Comparison of ENCODE assay signal across 1 cellular context in the genomic region with DNA sequence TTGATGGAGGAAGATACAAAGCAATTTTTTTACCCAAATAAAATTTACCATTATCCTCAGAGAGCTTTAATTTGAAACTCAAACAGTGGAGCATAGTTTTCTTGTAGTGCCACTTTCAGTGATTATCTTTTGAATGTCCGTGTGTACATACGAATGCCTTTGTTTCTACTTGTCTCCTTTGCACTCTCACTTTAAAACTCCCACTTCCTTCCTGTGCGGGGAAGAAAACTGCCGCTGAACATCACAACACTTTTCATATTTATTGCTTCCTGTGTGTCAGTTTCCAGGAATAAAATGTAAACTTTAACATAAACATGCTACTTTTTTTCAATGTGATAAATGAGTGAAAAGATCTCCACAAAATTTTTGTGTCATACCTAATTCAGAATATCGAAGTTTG.
TF ChIP-seq lines count a peak whose summit lies in the region.

No MANE protein-coding gene starts in this region.

TF ChIP-seq in K562, 482 proteins besides CTCF, POLR2A, EP300 and RAD21 (continued from another document):
- TF ChIP-seq, protein P1, sequence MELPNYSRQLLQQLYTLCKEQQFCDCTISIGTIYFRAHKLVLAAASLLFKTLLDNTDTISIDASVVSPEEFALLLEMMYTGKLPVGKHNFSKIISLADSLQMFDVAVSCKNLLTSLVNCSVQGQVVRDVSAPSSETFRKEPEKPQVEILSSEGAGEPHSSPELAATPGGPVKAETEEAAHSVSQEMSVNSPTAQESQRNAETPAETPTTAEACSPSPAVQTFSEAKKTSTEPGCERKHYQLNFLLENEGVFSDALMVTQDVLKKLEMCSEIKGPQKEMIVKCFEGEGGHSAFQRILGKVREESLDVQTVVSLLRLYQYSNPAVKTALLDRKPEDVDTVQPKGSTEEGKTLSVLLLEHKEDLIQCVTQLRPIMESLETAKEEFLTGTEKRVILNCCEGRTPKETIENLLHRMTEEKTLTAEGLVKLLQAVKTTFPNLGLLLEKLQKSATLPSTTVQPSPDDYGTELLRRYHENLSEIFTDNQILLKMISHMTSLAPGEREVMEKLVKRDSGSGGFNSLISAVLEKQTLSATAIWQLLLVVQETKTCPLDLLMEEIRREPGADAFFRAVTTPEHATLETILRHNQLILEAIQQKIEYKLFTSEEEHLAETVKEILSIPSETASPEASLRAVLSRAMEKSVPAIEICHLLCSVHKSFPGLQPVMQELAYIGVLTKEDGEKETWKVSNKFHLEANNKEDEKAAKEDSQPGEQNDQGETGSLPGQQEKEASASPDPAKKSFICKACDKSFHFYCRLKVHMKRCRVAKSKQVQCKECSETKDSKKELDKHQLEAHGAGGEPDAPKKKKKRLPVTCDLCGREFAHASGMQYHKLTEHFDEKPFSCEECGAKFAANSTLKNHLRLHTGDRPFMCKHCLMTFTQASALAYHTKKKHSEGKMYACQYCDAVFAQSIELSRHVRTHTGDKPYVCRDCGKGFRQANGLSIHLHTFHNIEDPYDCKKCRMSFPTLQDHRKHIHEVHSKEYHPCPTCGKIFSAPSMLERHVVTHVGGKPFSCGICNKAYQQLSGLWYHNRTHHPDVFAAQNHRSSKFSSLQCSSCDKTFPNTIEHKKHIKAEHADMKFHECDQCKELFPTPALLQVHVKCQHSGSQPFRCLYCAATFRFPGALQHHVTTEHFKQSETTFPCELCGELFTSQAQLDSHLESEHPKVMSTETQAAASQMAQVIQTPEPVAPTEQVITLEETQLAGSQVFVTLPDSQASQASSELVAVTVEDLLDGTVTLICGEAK (IDR thresholded peaks at IDR 0.05), result peak; percentile 38; the same call in 1 of the 2 replicates
- TF ChIP-seq, protein P1 (CRISPR knock-in tag; IDR thresholded peaks at IDR 0.05), result no peak
- no peak for TF ChIP-seq PTBP1 (IDR thresholded peaks at IDR 0.05; ENCODE audit: low read depth, low read length)
- peak in 1 of 2 experiments; percentile 30; a peak in 1 of 4 replicates for TF ChIP-seq FOXA3 (CRISPR knock-in tag; conservative IDR thresholded peaks at IDR 0.05 in 1 of 2, IDR thresholded peaks at IDR 0.05 in 1 of 2)
- TF ChIP-seq ZNF764 (CRISPR knock-in tag; IDR thresholded peaks at IDR 0.05; ENCODE audit: low read depth), result no peak
- TF ChIP-seq SRSF9 (IDR thresholded peaks at IDR 0.05; ENCODE audit: borderline replicate concordance, low read depth, low read length), result no peak
- no peak for TF ChIP-seq TCF7 (IDR thresholded peaks at IDR 0.05; ENCODE audit: borderline replicate concordance)
- TF ChIP-seq RBBP5 (IDR thresholded peaks at IDR 0.05; ENCODE audit: borderline replicate concordance, insufficient read depth, low read length, poor library complexity, severe bottlenecking), result no peak
- TF ChIP-seq GABPB2 (CRISPR knock-in tag; conservative IDR thresholded peaks at IDR 0.05), result no peak
- no peak for TF ChIP-seq CBX3 (IDR thresholded peaks at IDR 0.05; ENCODE audit: borderline replicate concordance in 1 of 2, low read length in 2 of 2)
- TF ChIP-seq GABPB1 (CRISPR knock-in tag; IDR thresholded peaks at IDR 0.05), result peak; percentile 60; the same call in 1 of the 2 replicates
- no peak for TF ChIP-seq NFXL1 (CRISPR knock-in tag; IDR thresholded peaks at IDR 0.05)
- TF ChIP-seq ZNF311 (CRISPR knock-in tag; IDR thresholded peaks at IDR 0.05), result no peak
- peak; percentile 43; the same call in 1 of the 2 replicates for TF ChIP-seq MYBL2 (IDR thresholded peaks at IDR 0.05; ENCODE audit: low read depth)
- TF ChIP-seq MYBL2 (CRISPR knock-in tag; IDR thresholded peaks at IDR 0.05; ENCODE audit: borderline replicate concordance), result 0 out of 2 replicates have a peak, but pooled peaks have one; percentile 49
- TF ChIP-seq, protein P2, sequence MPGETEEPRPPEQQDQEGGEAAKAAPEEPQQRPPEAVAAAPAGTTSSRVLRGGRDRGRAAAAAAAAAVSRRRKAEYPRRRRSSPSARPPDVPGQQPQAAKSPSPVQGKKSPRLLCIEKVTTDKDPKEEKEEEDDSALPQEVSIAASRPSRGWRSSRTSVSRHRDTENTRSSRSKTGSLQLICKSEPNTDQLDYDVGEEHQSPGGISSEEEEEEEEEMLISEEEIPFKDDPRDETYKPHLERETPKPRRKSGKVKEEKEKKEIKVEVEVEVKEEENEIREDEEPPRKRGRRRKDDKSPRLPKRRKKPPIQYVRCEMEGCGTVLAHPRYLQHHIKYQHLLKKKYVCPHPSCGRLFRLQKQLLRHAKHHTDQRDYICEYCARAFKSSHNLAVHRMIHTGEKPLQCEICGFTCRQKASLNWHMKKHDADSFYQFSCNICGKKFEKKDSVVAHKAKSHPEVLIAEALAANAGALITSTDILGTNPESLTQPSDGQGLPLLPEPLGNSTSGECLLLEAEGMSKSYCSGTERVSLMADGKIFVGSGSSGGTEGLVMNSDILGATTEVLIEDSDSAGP (CRISPR knock-in tag; IDR thresholded peaks at IDR 0.05), result peak; percentile 14; the same call in 1 of the 2 replicates
- TF ChIP-seq TCF3 (CRISPR knock-in tag; IDR thresholded peaks at IDR 0.05), result no peak
- no peak for TF ChIP-seq ZNF354B (CRISPR knock-in tag; IDR thresholded peaks at IDR 0.05)
- TF ChIP-seq, protein P3, sequence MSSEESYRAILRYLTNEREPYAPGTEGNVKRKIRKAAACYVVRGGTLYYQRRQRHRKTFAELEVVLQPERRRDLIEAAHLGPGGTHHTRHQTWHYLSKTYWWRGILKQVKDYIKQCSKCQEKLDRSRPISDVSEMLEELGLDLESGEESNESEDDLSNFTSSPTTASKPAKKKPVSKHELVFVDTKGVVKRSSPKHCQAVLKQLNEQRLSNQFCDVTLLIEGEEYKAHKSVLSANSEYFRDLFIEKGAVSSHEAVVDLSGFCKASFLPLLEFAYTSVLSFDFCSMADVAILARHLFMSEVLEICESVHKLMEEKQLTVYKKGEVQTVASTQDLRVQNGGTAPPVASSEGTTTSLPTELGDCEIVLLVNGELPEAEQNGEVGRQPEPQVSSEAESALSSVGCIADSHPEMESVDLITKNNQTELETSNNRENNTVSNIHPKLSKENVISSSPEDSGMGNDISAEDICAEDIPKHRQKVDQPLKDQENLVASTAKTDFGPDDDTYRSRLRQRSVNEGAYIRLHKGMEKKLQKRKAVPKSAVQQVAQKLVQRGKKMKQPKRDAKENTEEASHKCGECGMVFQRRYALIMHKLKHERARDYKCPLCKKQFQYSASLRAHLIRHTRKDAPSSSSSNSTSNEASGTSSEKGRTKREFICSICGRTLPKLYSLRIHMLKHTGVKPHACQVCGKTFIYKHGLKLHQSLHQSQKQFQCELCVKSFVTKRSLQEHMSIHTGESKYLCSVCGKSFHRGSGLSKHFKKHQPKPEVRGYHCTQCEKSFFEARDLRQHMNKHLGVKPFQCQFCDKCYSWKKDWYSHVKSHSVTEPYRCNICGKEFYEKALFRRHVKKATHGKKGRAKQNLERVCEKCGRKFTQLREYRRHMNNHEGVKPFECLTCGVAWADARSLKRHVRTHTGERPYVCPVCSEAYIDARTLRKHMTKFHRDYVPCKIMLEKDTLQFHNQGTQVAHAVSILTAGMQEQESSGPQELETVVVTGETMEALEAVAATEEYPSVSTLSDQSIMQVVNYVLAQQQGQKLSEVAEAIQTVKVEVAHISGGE (CRISPR knock-in tag; IDR thresholded peaks at IDR 0.05), result 0 out of 6 replicates have a peak, but pooled peaks of 1 of the 3 experiments have one; percentile 45
- TF ChIP-seq, protein P4, sequence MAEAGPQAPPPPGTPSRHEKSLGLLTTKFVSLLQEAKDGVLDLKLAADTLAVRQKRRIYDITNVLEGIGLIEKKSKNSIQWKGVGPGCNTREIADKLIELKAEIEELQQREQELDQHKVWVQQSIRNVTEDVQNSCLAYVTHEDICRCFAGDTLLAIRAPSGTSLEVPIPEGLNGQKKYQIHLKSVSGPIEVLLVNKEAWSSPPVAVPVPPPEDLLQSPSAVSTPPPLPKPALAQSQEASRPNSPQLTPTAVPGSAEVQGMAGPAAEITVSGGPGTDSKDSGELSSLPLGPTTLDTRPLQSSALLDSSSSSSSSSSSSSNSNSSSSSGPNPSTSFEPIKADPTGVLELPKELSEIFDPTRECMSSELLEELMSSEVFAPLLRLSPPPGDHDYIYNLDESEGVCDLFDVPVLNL (CRISPR knock-in tag; IDR thresholded peaks at IDR 0.05; ENCODE audit: low read depth), result no peak
- no peak for TF ChIP-seq RBM14 (IDR thresholded peaks at IDR 0.05; ENCODE audit: borderline replicate concordance, insufficient read depth, low read depth, low read length)
- TF ChIP-seq, protein P5, sequence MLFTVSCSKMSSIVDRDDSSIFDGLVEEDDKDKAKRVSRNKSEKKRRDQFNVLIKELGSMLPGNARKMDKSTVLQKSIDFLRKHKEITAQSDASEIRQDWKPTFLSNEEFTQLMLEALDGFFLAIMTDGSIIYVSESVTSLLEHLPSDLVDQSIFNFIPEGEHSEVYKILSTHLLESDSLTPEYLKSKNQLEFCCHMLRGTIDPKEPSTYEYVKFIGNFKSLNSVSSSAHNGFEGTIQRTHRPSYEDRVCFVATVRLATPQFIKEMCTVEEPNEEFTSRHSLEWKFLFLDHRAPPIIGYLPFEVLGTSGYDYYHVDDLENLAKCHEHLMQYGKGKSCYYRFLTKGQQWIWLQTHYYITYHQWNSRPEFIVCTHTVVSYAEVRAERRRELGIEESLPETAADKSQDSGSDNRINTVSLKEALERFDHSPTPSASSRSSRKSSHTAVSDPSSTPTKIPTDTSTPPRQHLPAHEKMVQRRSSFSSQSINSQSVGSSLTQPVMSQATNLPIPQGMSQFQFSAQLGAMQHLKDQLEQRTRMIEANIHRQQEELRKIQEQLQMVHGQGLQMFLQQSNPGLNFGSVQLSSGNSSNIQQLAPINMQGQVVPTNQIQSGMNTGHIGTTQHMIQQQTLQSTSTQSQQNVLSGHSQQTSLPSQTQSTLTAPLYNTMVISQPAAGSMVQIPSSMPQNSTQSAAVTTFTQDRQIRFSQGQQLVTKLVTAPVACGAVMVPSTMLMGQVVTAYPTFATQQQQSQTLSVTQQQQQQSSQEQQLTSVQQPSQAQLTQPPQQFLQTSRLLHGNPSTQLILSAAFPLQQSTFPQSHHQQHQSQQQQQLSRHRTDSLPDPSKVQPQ (CRISPR knock-in tag; IDR thresholded peaks at IDR 0.05; ENCODE audit: borderline replicate concordance), result no peak
- TF ChIP-seq ETV1 (tag; conservative IDR thresholded peaks at IDR 0.05; ENCODE audit: low read depth), result peak; percentile 83
- TF ChIP-seq KDM1A (IDR thresholded peaks at IDR 0.05), result no peak
- TF ChIP-seq, protein P6, sequence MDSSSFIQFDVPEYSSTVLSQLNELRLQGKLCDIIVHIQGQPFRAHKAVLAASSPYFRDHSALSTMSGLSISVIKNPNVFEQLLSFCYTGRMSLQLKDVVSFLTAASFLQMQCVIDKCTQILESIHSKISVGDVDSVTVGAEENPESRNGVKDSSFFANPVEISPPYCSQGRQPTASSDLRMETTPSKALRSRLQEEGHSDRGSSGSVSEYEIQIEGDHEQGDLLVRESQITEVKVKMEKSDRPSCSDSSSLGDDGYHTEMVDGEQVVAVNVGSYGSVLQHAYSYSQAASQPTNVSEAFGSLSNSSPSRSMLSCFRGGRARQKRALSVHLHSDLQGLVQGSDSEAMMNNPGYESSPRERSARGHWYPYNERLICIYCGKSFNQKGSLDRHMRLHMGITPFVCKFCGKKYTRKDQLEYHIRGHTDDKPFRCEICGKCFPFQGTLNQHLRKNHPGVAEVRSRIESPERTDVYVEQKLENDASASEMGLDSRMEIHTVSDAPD (CRISPR knock-in tag; IDR thresholded peaks at IDR 0.05), result no peak
- no peak for TF ChIP-seq ZKSCAN1 (IDR thresholded peaks at IDR 0.05; ENCODE audit: low read depth, low read length)
